Comparison of ENCODE assay signal across 19 cellular contexts in genomic region chr9:90064248-90064647, GRCh38.
"Had no signal": no experiment of that assay in that cellular context is flagged by ENCODE, and none has a peak within 500 bp of the region (broad histone marks: within the 10 kb centered on the region; RNA-seq: fewer than 3 reads in every experiment).

No MANE protein-coding gene starts in this region.

- H3K4me1 ChIP-seq: foreskin keratinocyte, sigmoid colon had no signal

- H3K9me3 ChIP-seq: pancreas, sigmoid colon, thoracic aorta had no signal

- ATAC-seq: activated CD8-positive, alpha-beta T cell treated with anti-CD3 and anti-CD28 coated beads for 36 hours; activated T-helper 17 cell treated with anti-CD3 and anti-CD28 coated beads, Interleukin-2, amount 50 U/mL, for 72 hours; left ventricle myocardium superior; naive thymus-derived CD8-positive, alpha-beta T cell; stimulated activated memory B cell treated with anti-CD40 and anti-IgM and Interleukin-4, amounts not matched to agents 10 μg/mL and 1 μg/mL and 100 μg/mL, for 72 hours had no signal

- H3K27ac ChIP-seq: dorsolateral prefrontal cortex, foreskin keratinocyte, pancreas, sigmoid colon, thoracic aorta had no signal

- DNase-seq: activated B cell treated with CpG ODN at 0.5 μM for 24 hours; activated CD4-positive, alpha-beta T cell treated with anti-CD3 and anti-CD28 coated beads for 4 hours; activated CD8-positive, alpha-beta T cell treated with anti-CD3 and anti-CD28 coated beads for 36 hours; activated naive CD4-positive, alpha-beta T cell treated with Interleukin-2 at 50 U/mL for 16 hours; activated naive CD8-positive, alpha-beta T cell treated with anti-CD3 and anti-CD28 coated beads, Interleukin-2, amount 10 ng/mL, durations not matched to agents 7 days and 5 days; activated T-cell treated with anti-CD3 and anti-CD28 coated beads, Interleukin-2, amount 50 U/mL, for 1 hour; caudate nucleus; dorsolateral prefrontal cortex; foreskin keratinocyte; glutamatergic neuron; hippocampal formation; left ventricle myocardium superior; naive thymus-derived CD8-positive, alpha-beta T cell; pancreas; sigmoid colon; stimulated activated CD4-positive, alpha-beta T cell treated with anti-CD3 and anti-CD28 coated beads, Interleukin-4, amount 100 ng/mL, for 24 hours had no signal

- H3K4me3 ChIP-seq: dorsolateral prefrontal cortex, pancreas, sigmoid colon, thoracic aorta had no signal

- H3K36me3 ChIP-seq: pancreas, sigmoid colon, thoracic aorta had no signal

- H3K27me3 ChIP-seq: pancreas, sigmoid colon had no signal
